Comparison of ENCODE assay signal across 9 cellular contexts in genomic region chr1:67535474-67535873, GRCh38.
DNase-seq lines count a peak whose midpoint lies in the region; ATAC-seq and TF ChIP-seq lines count a peak whose summit lies in the region.
"Had no signal": no experiment of that assay in that cellular context is flagged by ENCODE, and none has a peak within 500 bp of the region (broad histone marks: within the 10 kb centered on the region; RNA-seq: fewer than 3 reads in every experiment).

No MANE protein-coding gene starts in this region.

- WGBS in stomach, 5 donors = 1 to 6% (median 3%) methylated on average over 5 of the region's 5 CpGs

- no peaks in the 10 kb centered on the region for H3K9me3 ChIP-seq in AG04450 (ENCODE audit: control insufficient read depth, insufficient read depth, low read length)
- no peaks in the 10 kb centered on the region for H3K9me3 ChIP-seq in stomach

- H3K4me1 Mint-ChIP-seq in activated CD4-positive, alpha-beta T cell treated with anti-CD3 and anti-CD28 coated beads, Interleukin-2, amount 10 ng/mL, durations not matched to agents 7 days and 5 days = no peaks in the 10 kb centered on the region
- H3K4me1 Mint-ChIP-seq in mesothelial cell of epicardium = peaks cover 17% of the 10 kb centered on the region
- H3K4me1 Mint-ChIP-seq: naive thymus-derived CD8-positive, alpha-beta T cell had no signal

- TF ChIP-seq CTCF in AG04450 (IDR thresholded peaks at IDR 0.05; ENCODE audit: low read depth, low read length) = peak; percentile 99
- TF ChIP-seq CTCF in epithelial cell of esophagus (IDR thresholded peaks at IDR 0.05; ENCODE audit: insufficient read depth, low read depth, low read length, missing control alignments) = peak; percentile 100
- peak; percentile 92 for TF ChIP-seq CTCF in mesothelial cell of epicardium (IDR thresholded peaks at IDR 0.05; ENCODE audit: unreplicated experiment)
- TF ChIP-seq CTCF in stomach (IDR thresholded peaks at IDR 0.05) = peak in 5 of 7 experiments; percentile 79 to 92 (median 88)

- H3K4me1 ChIP-seq in stomach = peaks cover 0 to 30% (median 18%) of the 10 kb centered on the region in 4 donors

- H3K27me3 ChIP-seq in AG04450 (ENCODE audit: control insufficient read depth, insufficient read depth, low read length) (no peaks in the 10 kb centered on the region), stomach (no peaks in the 10 kb centered on the region)

- H3K4me3 Mint-ChIP-seq in activated CD4-positive, alpha-beta T cell treated with anti-CD3 and anti-CD28 coated beads, Interleukin-2, amount 10 ng/mL, durations not matched to agents 7 days and 5 days = no peak overlapping the region
- H3K4me3 Mint-ChIP-seq in mesothelial cell of epicardium = no peak overlapping the region
- H3K4me3 Mint-ChIP-seq: naive thymus-derived CD8-positive, alpha-beta T cell had no signal

- peak; percentile 49 for ATAC-seq in GM18499 (IDR thresholded peaks at IDR 0.05; ENCODE audit: insufficient read depth, unreplicated experiment)
- peak; percentile 81 for ATAC-seq in HG02981 (IDR thresholded peaks at IDR 0.05; ENCODE audit: unreplicated experiment)
- ATAC-seq: naive thymus-derived CD8-positive, alpha-beta T cell had no signal

- H3K27ac Mint-ChIP-seq in activated CD4-positive, alpha-beta T cell treated with anti-CD3 and anti-CD28 coated beads, Interleukin-2, amount 10 ng/mL, durations not matched to agents 7 days and 5 days = no peak overlapping the region
- H3K27ac Mint-ChIP-seq in mesothelial cell of epicardium = no peak overlapping the region
- H3K27ac Mint-ChIP-seq: naive thymus-derived CD8-positive, alpha-beta T cell had no signal

- CTCF ChIA-PET in AG04450 (lab: Charles Lee) = interaction anchor here (0.6 to 11.3 kb wide), 54 partner anchors 8 to 573 kb away, joined by 3 to 456 read pairs (median 5); partner anchors contain the start of gene GADD45A
- CTCF ChIA-PET in activated CD4-positive, alpha-beta T cell treated with anti-CD3 and anti-CD28 coated beads, Interleukin-2, amount 10 ng/mL, durations not matched to agents 7 days and 5 days (lab: Charles Lee) = interaction anchor here (0.6 to 1.4 kb wide), 4 partner anchors 11 to 223 kb away, joined by 3 to 4 read pairs (median 4); no protein-coding TSS in a partner anchor

- no peaks in the 10 kb centered on the region for H3K27me3 Mint-ChIP-seq in activated CD4-positive, alpha-beta T cell treated with anti-CD3 and anti-CD28 coated beads, Interleukin-2, amount 10 ng/mL, durations not matched to agents 7 days and 5 days
- H3K27me3 Mint-ChIP-seq in mesothelial cell of epicardium (ENCODE audit: low read depth) = no peaks in the 10 kb centered on the region

- POLR2A ChIA-PET in AG04450 (lab: Yijun Ruan, JAX) = interaction anchor here (0.9 to 2.0 kb wide), 2 partner anchors 150 to 225 kb away, joined by 4 to 13 read pairs; partner anchors contain the start of gene GADD45A
- POLR2A ChIA-PET in activated CD4-positive, alpha-beta T cell treated with anti-CD3 and anti-CD28 coated beads, Interleukin-2, amount 10 ng/mL, durations not matched to agents 7 days and 5 days (lab: Charles Lee) = no interaction called here

- H3K27ac ChIP-seq in AG04450 (ENCODE audit: low read depth, low read length) (no peak overlapping the region), stomach (peak overlapping the region in 4 of 5 donors; percentile 30 to 75 (median 62))

- H3K36me3 Mint-ChIP-seq in activated CD4-positive, alpha-beta T cell treated with anti-CD3 and anti-CD28 coated beads, Interleukin-2, amount 10 ng/mL, durations not matched to agents 7 days and 5 days (ENCODE audit: low read depth) = no peaks in the 10 kb centered on the region
- H3K36me3 Mint-ChIP-seq in mesothelial cell of epicardium = no peaks in the 10 kb centered on the region
- H3K36me3 Mint-ChIP-seq: naive thymus-derived CD8-positive, alpha-beta T cell had no signal

- intact Hi-C loops in stomach (cut with DNase I; ENCODE audit: low total_unique reads) = loop anchor here (10.0 kb wide), 1 partner anchor 229 kb away; no protein-coding TSS in a partner anchor

- DNase-seq in AG04450 (ENCODE audit: low read depth, low spot score) (peak; percentile 65), NCI-H2196 (lab: John Stamatoyannopoulos, UW; ENCODE audit: unreplicated experiment) (peak; percentile 75), epithelial cell of esophagus (ENCODE audit: low read depth) (peak; percentile 95), mesothelial cell of epicardium (ENCODE audit: low spot score in 2 of 2, unreplicated experiment in 2 of 2) (peak; percentile 39 to 73), stomach (peak; percentile 85)
- DNase-seq in activated CD4-positive, alpha-beta T cell treated with anti-CD3 and anti-CD28 coated beads, Interleukin-2, amount 10 ng/mL, durations not matched to agents 7 days and 5 days = peak; percentile 41

- TF ChIP-seq POLR2A in stomach (IDR thresholded peaks at IDR 0.05) = no peak

- peaks cover 6% of the 10 kb centered on the region for H3K9me3 Mint-ChIP-seq in activated CD4-positive, alpha-beta T cell treated with anti-CD3 and anti-CD28 coated beads, Interleukin-2, amount 10 ng/mL, durations not matched to agents 7 days and 5 days
- H3K9me3 Mint-ChIP-seq in mesothelial cell of epicardium = no peaks in the 10 kb centered on the region
- H3K9me3 Mint-ChIP-seq: naive thymus-derived CD8-positive, alpha-beta T cell had no signal

- no peak for TF ChIP-seq EP300 in stomach (IDR thresholded peaks at IDR 0.05)

- no peaks in the 10 kb centered on the region for H3K36me3 ChIP-seq in stomach

- no peak overlapping the region for H3K4me3 ChIP-seq in AG04450 (ENCODE audit: low read depth, low read length)
- no peak overlapping the region for H3K4me3 ChIP-seq in epithelial cell of esophagus (ENCODE audit: low read length)
- H3K4me3 ChIP-seq in stomach = no peak overlapping the region

Comparison
In these comparisons a context has a peak if more than half of its experiments do, and no peak if none do; other contexts are left out.
1. DNase-seq: peak in every context shown above with its lines; median percentile 95 in epithelial cell of esophagus; 85 in stomach; 75 in NCI-H2196; 65 in AG04450; 56 in mesothelial cell of epicardium; 41 in activated CD4-positive, alpha-beta T cell treated with anti-CD3 and anti-CD28 coated beads, Interleukin-2, amount 10 ng/mL, durations not matched to agents 7 days and 5 days.